ENCODE assay signal across 9 cellular contexts in genomic region chr2:12882393-12882792, GRCh38.
"Had no signal": no experiment of that assay in that cellular context is flagged by ENCODE, and none has a peak within 500 bp of the region (broad histone marks: within the 10 kb centered on the region; RNA-seq: fewer than 3 reads in every experiment).

No MANE protein-coding gene starts in this region.

- H3K9me3 ChIP-seq: HAP-1 had no signal

- H3K9ac ChIP-seq: GM23248 had no signal

- H2AFZ ChIP-seq: GM23248 had no signal

- DNase-seq: GM23248, GOT3, H7, HFFc6, IMR-90, KBM-7 had no signal

- H3K9me3 Mint-ChIP-seq: HFFc6 had no signal

- H3K4me1 ChIP-seq: HAP-1 had no signal

- ATAC-seq: HCT116 had no signal

- H3K27ac Mint-ChIP-seq: HFFc6 had no signal

- H3K4me3 ChIP-seq: GM23248, HAP-1 had no signal

- H3K4me3 Mint-ChIP-seq: HFFc6 had no signal

- H3K27ac ChIP-seq: GM23248, HL-60 had no signal

- H3K36me3 ChIP-seq: HAP-1 had no signal
